In genomic region chr5:3957658-3958057, GRCh38 we compare ENCODE assay signal across 2 cellular contexts.
TF ChIP-seq lines count a peak whose summit lies in the region.

No MANE protein-coding gene starts in this region.

TF ChIP-seq in A549, 52 proteins besides CTCF, POLR2A, EP300 and RAD21 (continued from another document):
- TF ChIP-seq FOXS1 (CRISPR knock-in tag; IDR thresholded peaks at IDR 0.05) (no peak), EHMT2 (IDR thresholded peaks at IDR 0.05; ENCODE audit: low read depth) (no peak), RNF2 (IDR thresholded peaks at IDR 0.05; ENCODE audit: borderline replicate concordance, low read depth) (no peak)

TF ChIP-seq in IMR-90, 13 proteins besides CTCF, POLR2A, EP300 and RAD21 (continued from another document):
- TF ChIP-seq MAZ (IDR thresholded peaks at IDR 0.05; ENCODE audit: borderline replicate concordance, low read depth, low read length) = no peak
